Comparison of ENCODE assay signal across 14 cellular contexts in genomic region chr15:63250312-63250965, GRCh38. TPM values are rescaled to one million over a fixed set of nuclear protein-coding genes. Genes with fewer than 3 reads are reported as not detected.
DNase-seq lines count a peak whose midpoint lies in the region; ATAC-seq, FAIRE-seq and TF ChIP-seq lines count a peak whose summit lies in the region.
"Had no signal": no experiment of that assay in that cellular context is flagged by ENCODE, and none has a peak within 500 bp of the region (broad histone marks: within the 10 kb centered on the region; RNA-seq: fewer than 3 reads in every experiment).

No MANE protein-coding gene starts in this region.

- DNase-seq in AG20443 (ENCODE audit: low spot score) (peak; percentile 89), HS-27A (ENCODE audit: low read depth) (peak; percentile 86), bronchial epithelial cell (ENCODE audit: low read depth) (peak; percentile 85), mesenchymal stem cell (peak; percentile 91), foreskin melanocyte (no peak), NCI-H2171 treated with DMSO at 0.1 percent for 48 hours (lab: John Stamatoyannopoulos, UW) (no peak)
- DNase-seq in effector memory CD4-positive, alpha-beta T cell = no peak
- DNase-seq: activated T-cell treated with anti-CD3 and anti-CD28 coated beads, Interleukin-2, amount 50 U/mL, for 4 hours; colonic mucosa; DMS53; NCI-H1092 treated with DMSO at 0.1 percent for 48 hours; thyroid gland had no signal

- TF ChIP-seq CTCF in bronchial epithelial cell (IDR thresholded peaks at IDR 0.05; ENCODE audit: insufficient read depth, low read length, severe bottlenecking) = no peak

- H3K79me1 ChIP-seq in mesenchymal stem cell (replicated peaks; ENCODE audit: low read length, poor library complexity, severe bottlenecking) = peaks cover 19% of the 10 kb centered on the region

- WGBS in mesenchymal stem cell = 31% methylated on average over 3 of the region's 4 CpGs

- peak overlapping the region; percentile 6 for H2AK5ac ChIP-seq in mesenchymal stem cell (ENCODE audit: low read length, severe bottlenecking)

- H3K27me3 ChIP-seq in bronchial epithelial cell (ENCODE audit: control insufficient read depth, insufficient read depth, low read length) (no peaks in the 10 kb centered on the region), mesenchymal stem cell (ENCODE audit: control insufficient read depth in 1 of 2, insufficient read depth in 1 of 2, low read length in 2 of 2) (no peaks in the 10 kb centered on the region)
- H3K27me3 ChIP-seq in effector memory CD4-positive, alpha-beta T cell (replicated peaks; ENCODE audit: control insufficient read depth, insufficient read depth, low read length, poor library complexity, severe bottlenecking) = no peaks in the 10 kb centered on the region
- H3K27me3 ChIP-seq: colonic mucosa, neutrophil, thyroid gland had no signal

- H2BK15ac ChIP-seq in mesenchymal stem cell (ENCODE audit: low read depth, poor library complexity, severe bottlenecking) = no peak overlapping the region

- peak overlapping the region; percentile 79 for H3K9ac ChIP-seq in mesenchymal stem cell (ENCODE audit: low read length)

- H4K91ac ChIP-seq in mesenchymal stem cell (ENCODE audit: low read length) = no peak overlapping the region

- no peak for FAIRE-seq in bronchial epithelial cell (lab: Jason Lieb, UNC)

- peak overlapping the region; percentile 2 for H2BK5ac ChIP-seq in mesenchymal stem cell (ENCODE audit: low read depth, low read length, poor library complexity, severe bottlenecking)

- no peaks in the 10 kb centered on the region for H3K9me3 ChIP-seq in mesenchymal stem cell (ENCODE audit: control insufficient read depth, low read length)
- no peaks in the 10 kb centered on the region for H3K9me3 ChIP-seq in effector memory CD4-positive, alpha-beta T cell (ENCODE audit: control insufficient read depth, low read length)
- H3K9me3 ChIP-seq: colonic mucosa, neutrophil, thyroid gland had no signal

- H3K23ac ChIP-seq in mesenchymal stem cell (ENCODE audit: low read length in 2 of 2) = no peak overlapping the region

- peak overlapping the region in 1 of 2 experiments; percentile 17 for H3K4ac ChIP-seq in mesenchymal stem cell (ENCODE audit: low read depth in 1 of 2, low read length in 2 of 2)

- H2AFZ ChIP-seq in mesenchymal stem cell (ENCODE audit: low read depth, low read length) = no peak overlapping the region

- H2BK12ac ChIP-seq in mesenchymal stem cell (ENCODE audit: low read length in 2 of 2) = peak overlapping the region in 1 of 2 experiments; percentile 74

- H4K8ac ChIP-seq in mesenchymal stem cell (ENCODE audit: low read length) = peak overlapping the region; percentile 2

- H3K4me3 ChIP-seq in bronchial epithelial cell (ENCODE audit: low read depth, low read length) (no peak overlapping the region), mesenchymal stem cell (ENCODE audit: insufficient read depth in 1 of 2, low read depth in 1 of 2, low read length in 2 of 2) (peak overlapping the region in 1 of 2 experiments; percentile 26)
- no peak overlapping the region for H3K4me3 ChIP-seq in effector memory CD4-positive, alpha-beta T cell (ENCODE audit: insufficient read depth, low read depth, low read length, poor library complexity, severe bottlenecking)
- H3K4me3 ChIP-seq: colonic mucosa, thyroid gland had no signal

- peaks cover 9% of the 10 kb centered on the region for H3K4me1 ChIP-seq in mesenchymal stem cell (ENCODE audit: control insufficient read depth, insufficient read depth, low read depth, low read length)
- H3K4me1 ChIP-seq in effector memory CD4-positive, alpha-beta T cell (ENCODE audit: control insufficient read depth, insufficient read depth, low read length, poor library complexity, severe bottlenecking) = no peaks in the 10 kb centered on the region
- H3K4me1 ChIP-seq: colonic mucosa had no signal

- H3K36me3 ChIP-seq in bronchial epithelial cell (ENCODE audit: control insufficient read depth, insufficient read depth, low read length) = no peaks in the 10 kb centered on the region
- peaks cover 6 to 22% of the 10 kb centered on the region in 2 experiments for H3K36me3 ChIP-seq in mesenchymal stem cell (ENCODE audit: control insufficient read depth in 1 of 2, insufficient read depth in 2 of 2, low read depth in 1 of 2, low read length in 2 of 2)
- peaks cover 44% of the 10 kb centered on the region for H3K36me3 ChIP-seq in effector memory CD4-positive, alpha-beta T cell (ENCODE audit: control insufficient read depth, insufficient read depth, low read length)
- H3K36me3 ChIP-seq: colonic mucosa, thyroid gland had no signal

- no peak overlapping the region for H2BK120ac ChIP-seq in mesenchymal stem cell (ENCODE audit: low read depth, low read length)

- no peak overlapping the region for H3K14ac ChIP-seq in mesenchymal stem cell (ENCODE audit: low read length in 2 of 2)

- no peak overlapping the region for H3K4me2 ChIP-seq in mesenchymal stem cell (ENCODE audit: low read length, poor library complexity, severe bottlenecking)

- peak overlapping the region; percentile 96 for H3K27ac ChIP-seq in mesenchymal stem cell (ENCODE audit: low read length, poor library complexity, severe bottlenecking)
- no peak overlapping the region for H3K27ac ChIP-seq in effector memory CD4-positive, alpha-beta T cell (ENCODE audit: insufficient read depth, low read length, poor library complexity, severe bottlenecking)
- H3K27ac ChIP-seq: colonic mucosa, neutrophil, thyroid gland had no signal

- peak overlapping the region in 1 of 2 experiments; percentile 86 for H3K18ac ChIP-seq in mesenchymal stem cell (ENCODE audit: low read depth in 1 of 2, low read length in 2 of 2)

- ATAC-seq in GM21390 (IDR thresholded peaks at IDR 0.05; ENCODE audit: unreplicated experiment) = no peak
- ATAC-seq: activated T-cell treated with anti-CD3 and anti-CD28 coated beads, Interleukin-2, amount 50 U/mL, for 4 hours had no signal

RNA-seq across cellular contexts. Expression of gene APH1B, which starts 27.0 kb away (rescaled TPM):
- 4.1 and 4.7 TPM in 2 replicates for total RNA-seq in bronchial epithelial cell
- 18.6 TPM for polyA plus RNA-seq in mesenchymal stem cell (2013, experiment 1 of 2)
- polyA plus RNA-seq in mesenchymal stem cell (2013, experiment 2 of 2) = 17.5 TPM

Comparison
In these comparisons a context has a peak if more than half of its experiments do, and no peak if none do; other contexts are left out.
1. DNase-seq: peak in AG20443 (single experiment), HS-27A (single experiment), bronchial epithelial cell (single experiment) and mesenchymal stem cell (single experiment); none in foreskin melanocyte (single experiment), effector memory CD4-positive, alpha-beta T cell (0 of 3) and NCI-H2171 treated with DMSO at 0.1 percent for 48 hours (single experiment).